In genomic region chr17:30477758-30478115, GRCh38 we compare ENCODE assay signal across 8 cellular contexts. TPM values are rescaled to one million over a fixed set of nuclear protein-coding genes. Genes with fewer than 3 reads are reported as not detected.
DNase-seq lines count a peak whose midpoint lies in the region; ATAC-seq and TF ChIP-seq lines count a peak whose summit lies in the region.

No MANE protein-coding gene starts in this region.

- H3K9me3 ChIP-seq in BE2C (no peaks in the 10 kb centered on the region), GM23248 (ENCODE audit: low read depth) (no peaks in the 10 kb centered on the region)

- peaks cover 55% of the 10 kb centered on the region for H3K79me2 ChIP-seq in GM23248 (ENCODE audit: insufficient read depth)

- TF ChIP-seq CTCF in BE2C (IDR thresholded peaks at IDR 0.05; ENCODE audit: low read depth, low read length): no peak
- no peak for TF ChIP-seq CTCF in fibroblast of mammary gland (conservative IDR thresholded peaks at IDR 0.05; ENCODE audit: control insufficient read depth, insufficient read depth, low read depth, low read length)

- peaks cover 13% of the 10 kb centered on the region for H3K36me3 Mint-ChIP-seq in T-helper 2 cell treated with Interferon-gamma antibody and Interleukin-4, amounts not matched to agents 5 μg/mL and 100 μg/mL, for 36 hours (ENCODE audit: low read depth)

- 2 to 3% methylated on average over 10 of the region's 10 CpGs for WGBS in GM23248 (ENCODE audit: low coverage in 1 of 2, low lambda C conversion rate in 2 of 2, missing lambda C conversion rate in 2 of 2), 2 experiments

- H3K4me1 ChIP-seq in BE2C: no peaks in the 10 kb centered on the region
- peaks cover 18% of the 10 kb centered on the region for H3K4me1 ChIP-seq in GM23248 (ENCODE audit: insufficient read depth)

- peaks cover 2% of the 10 kb centered on the region; the same call in 1 of the 2 replicates for H3K36me3 ChIP-seq in BE2C
- peaks cover 20% of the 10 kb centered on the region for H3K36me3 ChIP-seq in GM23248 (ENCODE audit: low read depth)

- H2AFZ ChIP-seq in GM23248: peak overlapping the region; percentile 97

- H3K27me3 ChIP-seq in BE2C (no peaks in the 10 kb centered on the region), GM23248 (replicated peaks; ENCODE audit: insufficient read depth) (no peaks in the 10 kb centered on the region)

- no peaks in the 10 kb centered on the region for H3K27me3 Mint-ChIP-seq in T-helper 2 cell treated with Interferon-gamma antibody and Interleukin-4, amounts not matched to agents 5 μg/mL and 100 μg/mL, for 36 hours (ENCODE audit: low read depth)

- no peak for DNase-seq in BE2C
- peak; percentile 73 for DNase-seq in GM23248
- peak; percentile 12 for DNase-seq in T-helper 2 cell treated with Interferon-gamma antibody and Interleukin-4, amounts not matched to agents 5 μg/mL and 100 μg/mL, for 36 hours (ENCODE audit: low spot score)
- peak; percentile 33 for DNase-seq in fibroblast of mammary gland (ENCODE audit: low read depth)
- DNase-seq in non-pigmented ciliary epithelial cell (ENCODE audit: low read depth): peak; percentile 6
- DNase-seq in AG08396 (ENCODE audit: low spot score): no peak

- H3K9me2 ChIP-seq in GM23248 (ENCODE audit: insufficient read depth): no peaks in the 10 kb centered on the region

- no peaks in the 10 kb centered on the region for H4K20me1 ChIP-seq in GM23248 (ENCODE audit: insufficient read depth)

- peaks cover 17% of the 10 kb centered on the region for H3K4me1 Mint-ChIP-seq in T-helper 2 cell treated with Interferon-gamma antibody and Interleukin-4, amounts not matched to agents 5 μg/mL and 100 μg/mL, for 36 hours (ENCODE audit: low read depth)

- peak overlapping the region; percentile 99 for H3K9ac ChIP-seq in GM23248

- peak overlapping the region; percentile 94 for H3K4me3 Mint-ChIP-seq in T-helper 2 cell treated with Interferon-gamma antibody and Interleukin-4, amounts not matched to agents 5 μg/mL and 100 μg/mL, for 36 hours

- H3F3A ChIP-seq in GM23248 (ENCODE audit: insufficient read depth): peaks cover 14% of the 10 kb centered on the region

- H3K4me3 ChIP-seq in BE2C (ENCODE audit: low read depth, low read length) (peak overlapping the region; percentile 91), GM23248 (peak overlapping the region; percentile 87), fibroblast of mammary gland (ENCODE audit: control insufficient read depth, low read depth, low read length) (peak overlapping the region; percentile 97)

- H3K9me3 Mint-ChIP-seq in T-helper 2 cell treated with Interferon-gamma antibody and Interleukin-4, amounts not matched to agents 5 μg/mL and 100 μg/mL, for 36 hours: no peaks in the 10 kb centered on the region

- H3K27ac ChIP-seq in GM23248: peak overlapping the region; percentile 91

- in situ Hi-C loops in GM23248 (cut with MboI): loop anchor here (10.0 kb wide), 1 partner anchor 57 kb away; no protein-coding TSS in a partner anchor

- peak overlapping the region; percentile 82 for H3K4me2 ChIP-seq in GM23248 (ENCODE audit: unreplicated experiment)

- peak overlapping the region; percentile 97 for H3K27ac Mint-ChIP-seq in T-helper 2 cell treated with Interferon-gamma antibody and Interleukin-4, amounts not matched to agents 5 μg/mL and 100 μg/mL, for 36 hours

- ATAC-seq in GM21619 (IDR thresholded peaks at IDR 0.05; ENCODE audit: unreplicated experiment) (no peak), GM19463 (IDR thresholded peaks at IDR 0.05; ENCODE audit: unreplicated experiment) (no peak)

RNA-seq across cellular contexts. Expression of gene GOSR1, which starts 0.5 kb away (rescaled TPM):
- 39.7 TPM for polyA plus RNA-seq in BE2C (2012; ENCODE audit: insufficient read depth, insufficient read length, low read depth)
- total RNA-seq in GM23248 (2014; rRNA removed; shearing (Covaris generic)): 16.9 and 20.2 TPM in 2 replicates
- polyA plus RNA-seq in GM23248 (2016; fragmentation: Nextera tagmentation; extraction: Ambion mirVana): 44.2 and 44.8 TPM in 2 replicates

Comparison
In these comparisons a context has a peak if more than half of its experiments do, and no peak if none do; other contexts are left out.
1. DNase-seq: peak in GM23248 (single experiment), T-helper 2 cell treated with Interferon-gamma antibody and Interleukin-4, amounts not matched to agents 5 μg/mL and 100 μg/mL, for 36 hours (single experiment), fibroblast of mammary gland (single experiment) and non-pigmented ciliary epithelial cell (single experiment); none in BE2C (single experiment) and AG08396 (single experiment).
2. Peak in every context shown above with its lines, with median percentiles within 50 percentile points of each other: H3K4me3 ChIP-seq.